Comparison of ENCODE assay signal across 12 cellular contexts in the genomic region with DNA sequence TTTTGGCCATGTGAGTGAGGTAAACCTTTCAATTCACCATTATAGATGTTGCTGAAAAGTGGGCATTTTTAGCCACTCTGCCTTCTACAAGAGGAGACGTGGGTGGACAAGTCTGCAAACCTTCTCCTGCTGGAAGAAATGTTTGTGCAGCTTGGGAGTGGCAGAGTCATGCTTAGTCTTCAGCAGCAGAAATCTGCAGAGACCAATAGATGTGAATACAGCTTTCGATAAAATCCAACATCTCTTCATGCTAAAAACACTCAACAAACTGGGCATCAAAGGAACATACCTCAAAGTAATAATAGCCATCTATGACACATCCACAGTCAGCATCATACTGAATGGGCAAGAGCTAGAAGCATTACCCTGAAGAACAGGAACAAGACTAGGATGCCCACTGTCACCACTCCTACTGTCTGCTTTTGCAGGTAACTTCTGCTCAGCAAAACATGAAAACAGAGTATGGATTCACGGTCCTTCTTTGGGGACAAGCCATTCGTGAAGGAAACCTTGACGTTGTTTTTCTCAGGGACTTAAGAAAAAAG.
DNase-seq lines count a peak whose midpoint lies in the region; ATAC-seq and TF ChIP-seq lines count a peak whose summit lies in the region.
"Had no signal": no experiment of that assay in that cellular context is flagged by ENCODE, and none has a peak within 500 bp of the region (broad histone marks: within the 10 kb centered on the region; RNA-seq: fewer than 3 reads in every experiment).

No MANE protein-coding gene starts in this region.

- H3K27me3 Mint-ChIP-seq in activated naive CD4-positive, alpha-beta T cell treated with anti-CD3 and anti-CD28 coated beads for 36 hours (ENCODE audit: low read depth): peaks cover 38% of the 10 kb centered on the region
- H3K27me3 Mint-ChIP-seq in activated CD4-positive, alpha-beta memory T cell treated with anti-CD3 and anti-CD28 coated beads, Interleukin-2, amount 10 ng/mL, durations not matched to agents 7 days and 5 days: peaks cover 17% of the 10 kb centered on the region

- H3K4me1 ChIP-seq in thoracic aorta (ENCODE audit: control insufficient read depth in 1 of 2, low read depth in 2 of 2) (peaks cover 9 to 19% of the 10 kb centered on the region in 2 donors), gastroesophageal sphincter (peaks cover 0 to 9% (median 0%) of the 10 kb centered on the region in 3 donors)

- no peak for TF ChIP-seq CTCF in thoracic aorta (IDR thresholded peaks at IDR 0.05)
- TF ChIP-seq CTCF in gastroesophageal sphincter (IDR thresholded peaks at IDR 0.05): no peak

- POLR2A ChIA-PET in activated CD4-positive, alpha-beta memory T cell treated with anti-CD3 and anti-CD28 coated beads, Interleukin-2, amount 10 ng/mL, durations not matched to agents 7 days and 5 days (lab: Charles Lee): interaction anchor here (1.0 to 1.9 kb wide), 5 partner anchors 19 to 219 kb away, joined by 4 to 23 read pairs (median 5); a partner anchor contains a TSS

- H3K27ac Mint-ChIP-seq in activated naive CD4-positive, alpha-beta T cell treated with anti-CD3 and anti-CD28 coated beads for 36 hours: peak overlapping the region; percentile 76
- peak overlapping the region; percentile 74 for H3K27ac Mint-ChIP-seq in activated CD4-positive, alpha-beta memory T cell treated with anti-CD3 and anti-CD28 coated beads, Interleukin-2, amount 10 ng/mL, durations not matched to agents 7 days and 5 days
- H3K27ac Mint-ChIP-seq: nephron had no signal

- intact Hi-C loops in activated naive CD4-positive, alpha-beta T cell treated with anti-CD3 and anti-CD28 coated beads for 36 hours (cut with micrococcal nuclease): loop anchor here (1.0 to 2.0 kb wide), 5 partner anchors 20 to 420 kb away; no protein-coding TSS in a partner anchor

- H3K9me3 Mint-ChIP-seq in activated naive CD4-positive, alpha-beta T cell treated with anti-CD3 and anti-CD28 coated beads for 36 hours: no peaks in the 10 kb centered on the region
- no peaks in the 10 kb centered on the region for H3K9me3 Mint-ChIP-seq in activated CD4-positive, alpha-beta memory T cell treated with anti-CD3 and anti-CD28 coated beads, Interleukin-2, amount 10 ng/mL, durations not matched to agents 7 days and 5 days
- H3K9me3 Mint-ChIP-seq: activated T-cell treated with anti-CD3 and anti-CD28 coated beads, Interleukin-2, amount 50 U/mL, for 4 hours had no signal

- TF ChIP-seq POLR2A in gastroesophageal sphincter (IDR thresholded peaks at IDR 0.05): no peak

- no peak for TF ChIP-seq EP300 in gastroesophageal sphincter (IDR thresholded peaks at IDR 0.05)

- no peaks in the 10 kb centered on the region for H3K9me3 ChIP-seq in thoracic aorta
- H3K9me3 ChIP-seq in gastroesophageal sphincter: no peaks in the 10 kb centered on the region

- H3K4me3 Mint-ChIP-seq in activated naive CD4-positive, alpha-beta T cell treated with anti-CD3 and anti-CD28 coated beads for 36 hours: no peak overlapping the region
- H3K4me3 Mint-ChIP-seq in activated CD4-positive, alpha-beta memory T cell treated with anti-CD3 and anti-CD28 coated beads, Interleukin-2, amount 10 ng/mL, durations not matched to agents 7 days and 5 days: no peak overlapping the region
- H3K4me3 Mint-ChIP-seq: activated T-cell treated with anti-CD3 and anti-CD28 coated beads, Interleukin-2, amount 50 U/mL, for 4 hours; nephron had no signal

- H3K4me1 Mint-ChIP-seq in activated naive CD4-positive, alpha-beta T cell treated with anti-CD3 and anti-CD28 coated beads for 36 hours (ENCODE audit: low read depth): peaks cover 20% of the 10 kb centered on the region
- H3K4me1 Mint-ChIP-seq in activated CD4-positive, alpha-beta memory T cell treated with anti-CD3 and anti-CD28 coated beads, Interleukin-2, amount 10 ng/mL, durations not matched to agents 7 days and 5 days: peaks cover 30% of the 10 kb centered on the region

- H3K4me3 ChIP-seq in thoracic aorta (no peak overlapping the region), gastroesophageal sphincter (no peak overlapping the region)

- H3K27ac ChIP-seq in thoracic aorta: peak overlapping the region; percentile 28 to 50
- H3K27ac ChIP-seq in gastroesophageal sphincter: no peak overlapping the region

- no peak for DNase-seq in activated naive CD4-positive, alpha-beta T cell treated with anti-CD3 and anti-CD28 coated beads for 36 hours
- DNase-seq in activated naive CD4-positive, alpha-beta T cell treated with Interleukin-2 at 50 U/mL for 16 hours: no peak
- no peak for DNase-seq in activated CD4-positive, alpha-beta memory T cell treated with anti-CD3 and anti-CD28 coated beads, Interleukin-2, amount 10 ng/mL, durations not matched to agents 7 days and 5 days
- DNase-seq in thoracic aorta (ENCODE audit: low spot score): no peak
- DNase-seq in NCI-H2107 treated with DMSO at 0.1 percent for 48 hours (lab: John Stamatoyannopoulos, UW; ENCODE audit: unreplicated experiment): no peak
- no peak for DNase-seq in NCI-H1092 (lab: John Stamatoyannopoulos, UW)
- DNase-seq: ACHN, islet precursor cell had no signal

- WGBS in gastroesophageal sphincter (ENCODE audit: low coverage in 1 of 2), 2 donors: 84 to 94% methylated on average over 5 of the region's 5 CpGs

- H3K36me3 Mint-ChIP-seq in activated naive CD4-positive, alpha-beta T cell treated with anti-CD3 and anti-CD28 coated beads for 36 hours (ENCODE audit: low read depth): no peaks in the 10 kb centered on the region
- no peaks in the 10 kb centered on the region for H3K36me3 Mint-ChIP-seq in activated CD4-positive, alpha-beta memory T cell treated with anti-CD3 and anti-CD28 coated beads, Interleukin-2, amount 10 ng/mL, durations not matched to agents 7 days and 5 days (ENCODE audit: low read depth)

- ATAC-seq in HG02938 (IDR thresholded peaks at IDR 0.05; ENCODE audit: unreplicated experiment) (peak; percentile 19), thoracic aorta (ENCODE audit: insufficient number of reproducible peaks, low FRiP score, low read depth) (no peak), gastroesophageal sphincter (no peak)

- CTCF ChIA-PET in activated naive CD4-positive, alpha-beta T cell treated with anti-CD3 and anti-CD28 coated beads for 36 hours (lab: Charles Lee): interaction anchor here (2.1 kb wide), 1 partner anchor 19 kb away, joined by 12 read pairs; no protein-coding TSS in a partner anchor
- CTCF ChIA-PET in activated CD4-positive, alpha-beta memory T cell treated with anti-CD3 and anti-CD28 coated beads, Interleukin-2, amount 10 ng/mL, durations not matched to agents 7 days and 5 days (lab: Charles Lee): interaction anchor here (1.1 to 1.9 kb wide), 4 partner anchors 16 to 193 kb away, joined by 4 to 16 read pairs (median 5); no protein-coding TSS in a partner anchor

- H3K27me3 ChIP-seq in thoracic aorta (replicated peaks; ENCODE audit: insufficient read depth) (no peaks in the 10 kb centered on the region), gastroesophageal sphincter (no peaks in the 10 kb centered on the region)

- no peaks in the 10 kb centered on the region for H3K36me3 ChIP-seq in thoracic aorta
- no peaks in the 10 kb centered on the region for H3K36me3 ChIP-seq in gastroesophageal sphincter

Comparison
In these comparisons a context has a peak if more than half of its experiments do, and no peak if none do; other contexts are left out.
1. H3K27ac ChIP-seq: peak in thoracic aorta (2 of 2); none in gastroesophageal sphincter (0 of 4).